Comparison of ENCODE assay signal across 1 cellular context in the genomic region with DNA sequence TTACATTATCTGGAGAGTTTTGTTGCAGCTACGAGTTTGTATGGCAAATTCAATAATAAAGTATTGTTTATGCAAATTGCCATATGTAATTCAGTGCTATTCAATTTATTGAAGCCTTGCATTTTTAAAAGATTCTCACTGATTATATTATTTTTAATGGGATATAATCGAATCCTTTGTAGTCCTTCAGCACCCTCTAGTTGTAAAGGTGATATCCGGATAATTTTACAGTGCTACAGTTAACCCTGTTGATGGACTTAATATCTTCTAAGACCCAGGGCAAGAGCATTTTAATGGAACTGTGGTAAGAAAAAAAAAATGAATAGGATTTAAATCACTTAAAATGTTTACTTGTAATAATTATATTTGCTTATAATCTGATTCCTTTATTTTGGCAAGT.
TF ChIP-seq lines count a peak whose summit lies in the region.

No MANE protein-coding gene starts in this region.

TF ChIP-seq in HCT116, 20 proteins besides CTCF, POLR2A, EP300 and RAD21 (continued from another document):
- TF ChIP-seq, protein P1, sequence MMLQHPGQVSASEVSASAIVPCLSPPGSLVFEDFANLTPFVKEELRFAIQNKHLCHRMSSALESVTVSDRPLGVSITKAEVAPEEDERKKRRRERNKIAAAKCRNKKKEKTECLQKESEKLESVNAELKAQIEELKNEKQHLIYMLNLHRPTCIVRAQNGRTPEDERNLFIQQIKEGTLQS (IDR thresholded peaks at IDR 0.05): no peak
